In genomic region chr9:19102631-19103345, GRCh38 we compare ENCODE assay signal across 8 cellular contexts. TPM values are rescaled to one million over a fixed set of nuclear protein-coding genes. Genes with fewer than 3 reads are reported as not detected.
DNase-seq lines count a peak whose midpoint lies in the region; ATAC-seq and TF ChIP-seq lines count a peak whose summit lies in the region.

A gene with protein sequence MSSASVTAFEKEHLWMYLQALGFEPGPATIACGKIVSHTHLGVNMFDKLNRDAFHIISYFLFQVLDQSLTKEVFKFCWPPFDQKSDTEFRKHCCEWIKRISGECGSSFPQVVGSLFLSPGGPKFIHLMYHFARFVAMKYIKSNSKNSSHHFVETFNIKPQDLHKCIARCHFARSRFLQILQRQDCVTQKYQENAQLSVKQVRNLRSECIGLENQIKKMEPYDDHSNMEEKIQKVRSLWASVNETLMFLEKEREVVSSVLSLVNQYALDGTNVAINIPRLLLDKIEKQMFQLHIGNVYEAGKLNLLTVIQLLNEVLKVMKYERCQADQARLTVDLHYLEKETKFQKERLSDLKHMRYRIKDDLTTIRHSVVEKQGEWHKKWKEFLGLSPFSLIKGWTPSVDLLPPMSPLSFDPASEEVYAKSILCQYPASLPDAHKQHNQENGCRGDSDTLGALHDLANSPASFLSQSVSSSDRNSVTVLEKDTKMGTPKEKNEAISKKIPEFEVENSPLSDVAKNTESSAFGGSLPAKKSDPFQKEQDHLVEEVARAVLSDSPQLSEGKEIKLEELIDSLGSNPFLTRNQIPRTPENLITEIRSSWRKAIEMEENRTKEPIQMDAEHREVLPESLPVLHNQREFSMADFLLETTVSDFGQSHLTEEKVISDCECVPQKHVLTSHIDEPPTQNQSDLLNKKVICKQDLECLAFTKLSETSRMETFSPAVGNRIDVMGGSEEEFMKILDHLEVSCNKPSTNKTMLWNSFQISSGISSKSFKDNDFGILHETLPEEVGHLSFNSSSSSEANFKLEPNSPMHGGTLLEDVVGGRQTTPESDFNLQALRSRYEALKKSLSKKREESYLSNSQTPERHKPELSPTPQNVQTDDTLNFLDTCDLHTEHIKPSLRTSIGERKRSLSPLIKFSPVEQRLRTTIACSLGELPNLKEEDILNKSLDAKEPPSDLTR (minus strand): TSS chr9:19102904. CDS start chr9:19102651, 253 bp downstream.

- H3K27me3 ChIP-seq in DND-41 (ENCODE audit: insufficient read depth, low read length, poor library complexity) (no peaks in the 10 kb centered on the region), KMS-11 (ENCODE audit: insufficient read depth, low read depth) (no peaks in the 10 kb centered on the region), Peyer's patch (no peaks in the 10 kb centered on the region), esophagus (ENCODE audit: control insufficient read depth in 1 of 2, insufficient read depth in 2 of 2, low read length in 2 of 2) (no peaks in the 10 kb centered on the region), mucosa of stomach (ENCODE audit: control insufficient read depth, insufficient read depth, low read length) (no peaks in the 10 kb centered on the region)

- H3K4me3 ChIP-seq in DND-41 (ENCODE audit: low read depth in 1 of 2, low read length in 2 of 2) (peak within 1 kb of the TSS; percentile 66 to 93), KMS-11 (IDR thresholded peaks at IDR 0.05; ENCODE audit: insufficient read depth, low read depth, low read length) (no peak within 1 kb of the TSS), Peyer's patch (peak within 1 kb of the TSS; percentile 65 to 78 (median 72)), esophagus (ENCODE audit: low read depth in 1 of 2, low read length in 2 of 2) (peak within 1 kb of the TSS; percentile 85 to 94), mucosa of stomach (ENCODE audit: low read length) (peak within 1 kb of the TSS; percentile 48)

- ATAC-seq in DND-41 (ENCODE audit: insufficient read depth, low read depth): peak; percentile 92
- peak; percentile 99 for ATAC-seq in GM21737 (IDR thresholded peaks at IDR 0.05; ENCODE audit: unreplicated experiment)

- TF ChIP-seq POLR2A in Peyer's patch (IDR thresholded peaks at IDR 0.05): peak; percentile 67

- H2AFZ ChIP-seq in DND-41 (ENCODE audit: low read depth, low read length) (peak within 1 kb of the TSS; percentile 90), KMS-11 (ENCODE audit: low read depth) (peak within 1 kb of the TSS; percentile 89)

- TF ChIP-seq CTCF in DND-41 (IDR thresholded peaks at IDR 0.05; ENCODE audit: borderline replicate concordance, extremely low read depth, low read length, poor library complexity, severe bottlenecking) (peak; percentile 30), KMS-11 (conservative IDR thresholded peaks at IDR 0.05; ENCODE audit: low read depth, low read length) (peak; percentile 26; the same call in 1 of the 2 replicates), Peyer's patch (IDR thresholded peaks at IDR 0.05) (peak; percentile 41 to 85 (median 81))

- peaks cover 38% of the 10 kb centered on the region for H3K4me1 ChIP-seq in DND-41 (ENCODE audit: insufficient read depth, low read length)
- peaks cover 13% of the 10 kb centered on the region for H3K4me1 ChIP-seq in KMS-11 (ENCODE audit: low read depth, poor library complexity, severe bottlenecking)
- peaks cover 0 to 22% (median 4%) of the 10 kb centered on the region in 4 donors for H3K4me1 ChIP-seq in Peyer's patch
- H3K4me1 ChIP-seq in esophagus (ENCODE audit: control insufficient read depth in 2 of 2, insufficient read depth in 2 of 2, low read length in 1 of 2): peaks cover 0 to 3% of the 10 kb centered on the region in 2 donors
- no peaks in the 10 kb centered on the region for H3K4me1 ChIP-seq in mucosa of stomach (ENCODE audit: control insufficient read depth, insufficient read depth, low read length)

- H4K20me1 ChIP-seq in DND-41 (ENCODE audit: insufficient read depth, low read length): peaks cover 24% of the 10 kb centered on the region; the same call in 1 of the 2 replicates
- no peaks in the 10 kb centered on the region for H4K20me1 ChIP-seq in KMS-11 (ENCODE audit: insufficient read depth)

- WGBS in esophagus, 2 donors: 8 to 10% methylated on average over 43 to 46 of the region's 46 CpGs

- H3K79me2 ChIP-seq in DND-41 (ENCODE audit: insufficient read depth, low read length) (peaks cover 43% of the 10 kb centered on the region), KMS-11 (ENCODE audit: insufficient read depth, low read depth) (peaks cover 45% of the 10 kb centered on the region)

- no peaks in the 10 kb centered on the region for H3K9me3 ChIP-seq in DND-41 (ENCODE audit: insufficient read depth, low read length, severe bottlenecking)
- no peaks in the 10 kb centered on the region for H3K9me3 ChIP-seq in Peyer's patch
- no peaks in the 10 kb centered on the region for H3K9me3 ChIP-seq in esophagus (ENCODE audit: control insufficient read depth in 2 of 2, insufficient read depth in 1 of 2, low read depth in 1 of 2, low read length in 1 of 2)
- H3K9me3 ChIP-seq in mucosa of stomach (ENCODE audit: control insufficient read depth, low read length): no peaks in the 10 kb centered on the region

- peak within 1 kb of the TSS; percentile 84 for H3K4me2 ChIP-seq in DND-41 (ENCODE audit: insufficient read depth, low read length)
- peak within 1 kb of the TSS; percentile 87 for H3K4me2 ChIP-seq in KMS-11

- H3K36me3 ChIP-seq in DND-41 (ENCODE audit: insufficient read depth, low read length): peaks cover 18% of the 10 kb centered on the region
- no peaks in the 10 kb centered on the region for H3K36me3 ChIP-seq in KMS-11 (ENCODE audit: insufficient read depth)
- H3K36me3 ChIP-seq in Peyer's patch: peaks cover 0 to 4% (median 0%) of the 10 kb centered on the region in 3 donors
- no peaks in the 10 kb centered on the region for H3K36me3 ChIP-seq in esophagus (ENCODE audit: control insufficient read depth in 2 of 2, insufficient read depth in 2 of 2, low read length in 1 of 2)
- H3K36me3 ChIP-seq in mucosa of stomach (ENCODE audit: control insufficient read depth, insufficient read depth, low read length): no peaks in the 10 kb centered on the region

- H3K9ac ChIP-seq in DND-41 (ENCODE audit: low read depth, low read length) (peak within 1 kb of the TSS; percentile 82), KMS-11 (peak within 1 kb of the TSS; percentile 87), mucosa of stomach (ENCODE audit: low read length) (peak within 1 kb of the TSS; percentile 75)

- DNase-seq in DND-41 (peak; percentile 96), Peyer's patch (peak; percentile 94 to 99 (median 94))
- DNase-seq in activated T-cell treated with anti-CD3 and anti-CD28 coated beads, Interleukin-2, amount 50 U/mL, for 48 hours: peak; percentile 95
- peak; percentile 63 to 86 for DNase-seq in stimulated activated CD8-positive, alpha-beta memory T cell treated with anti-CD3 and anti-CD28 coated beads, Interleukin-7, amount 100 ng/mL, for 1 hour (ENCODE audit: low read depth in 2 of 2)

- H3K27ac ChIP-seq in DND-41 (ENCODE audit: low read length) (peak within 1 kb of the TSS; percentile 95), KMS-11 (peak within 1 kb of the TSS; percentile 91), Peyer's patch (peak within 1 kb of the TSS; percentile 85 to 91 (median 86)), esophagus (ENCODE audit: low read depth in 2 of 2, low read length in 1 of 2) (peak within 1 kb of the TSS; percentile 81 to 93)

RNA-seq across cellular contexts. Expression of the gene that starts here (rescaled TPM):
- total RNA-seq in Peyer's patch: 10 to 100 TPM in 1 of 4 donors, 1 to 10 TPM in 3; 5.9 to 31.4 (median 7.3) TPM
- polyA plus RNA-seq in esophagus: 1 to 10 TPM; 2.7 TPM

Comparison
In these comparisons a context has a peak if more than half of its experiments do, and no peak if none do; other contexts are left out.
1. CTCF ChIP-seq: peak in every context shown above with its lines; median percentile 81 in Peyer's patch; 30 in DND-41; 26 in KMS-11.